ENCODE assay signal across 7 cellular contexts in genomic region chr16:67538666-67539101, GRCh38. TPM values are rescaled to one million over a fixed set of nuclear protein-coding genes. Genes with fewer than 3 reads are reported as not detected.
DNase-seq lines count a peak whose midpoint lies in the region; ATAC-seq, FAIRE-seq and TF ChIP-seq lines count a peak whose summit lies in the region.
"Had no signal": no experiment of that assay in that cellular context is flagged by ENCODE, and none has a peak within 500 bp of the region (broad histone marks: within the 10 kb centered on the region; RNA-seq: fewer than 3 reads in every experiment).

No MANE protein-coding gene starts in this region.

- H3K9me3 ChIP-seq in neural progenitor cell (ENCODE audit: low read depth), result no peaks in the 10 kb centered on the region

- H3K36me3 Mint-ChIP-seq in GM23338 (ENCODE audit: low read depth) (peaks cover 12% of the 10 kb centered on the region), neural progenitor cell (peaks cover 18% of the 10 kb centered on the region)

- peak overlapping the region; percentile 90 for H3K4me2 ChIP-seq in GM23338
- peak overlapping the region; percentile 97 for H3K4me2 ChIP-seq in neural progenitor cell

- no peak overlapping the region for H3K27ac ChIP-seq in GM23338 (ENCODE audit: low read depth)
- H3K27ac ChIP-seq in neural progenitor cell, result no peak overlapping the region

- H3K27ac Mint-ChIP-seq in GM23338 (no peak overlapping the region), neural progenitor cell (no peak overlapping the region)

- ATAC-seq in GM23338 (peak; percentile 19), GM21360 (IDR thresholded peaks at IDR 0.05; ENCODE audit: unreplicated experiment) (no peak)
- ATAC-seq: HCT116 had no signal

- FAIRE-seq in bronchial epithelial cell (lab: Jason Lieb, UNC), result no peak

- H3K9ac ChIP-seq in neural progenitor cell, result no peak overlapping the region

- no peaks in the 10 kb centered on the region for H3K79me2 ChIP-seq in GM23338 (replicated peaks; ENCODE audit: insufficient read depth)
- H3K79me2 ChIP-seq in neural progenitor cell (ENCODE audit: low read depth), result no peaks in the 10 kb centered on the region

- TF ChIP-seq CTCF in GM23338 (conservative IDR thresholded peaks at IDR 0.05; ENCODE audit: low read depth in 2 of 2), result no peak
- no peak for TF ChIP-seq CTCF in bronchial epithelial cell (IDR thresholded peaks at IDR 0.05; ENCODE audit: insufficient read depth, low read length, severe bottlenecking)
- TF ChIP-seq CTCF in neural progenitor cell (IDR thresholded peaks at IDR 0.05), result no peak

- no peak overlapping the region for H2AFZ ChIP-seq in GM23338
- H2AFZ ChIP-seq in neural progenitor cell (replicated peaks), result no peak overlapping the region

- no peaks in the 10 kb centered on the region; the same call in 2 of the 3 replicates for H3K9me3 Mint-ChIP-seq in GM23338
- H3K9me3 Mint-ChIP-seq in neural progenitor cell, result no peaks in the 10 kb centered on the region

- H3K27me3 ChIP-seq in GM23338 (ENCODE audit: insufficient read depth) (peaks cover 80% of the 10 kb centered on the region), bronchial epithelial cell (ENCODE audit: control insufficient read depth, insufficient read depth, low read length) (no peaks in the 10 kb centered on the region), neural progenitor cell (peaks cover 68% of the 10 kb centered on the region)

- no peaks in the 10 kb centered on the region for H3K9me2 ChIP-seq in GM23338 (ENCODE audit: insufficient read depth)

- no peaks in the 10 kb centered on the region; the same call in 1 of the 2 replicates for H3K4me1 ChIP-seq in GM23338 (ENCODE audit: insufficient read depth)
- H3K4me1 ChIP-seq in neural progenitor cell, result peaks cover 7% of the 10 kb centered on the region

- H3F3A ChIP-seq in GM23338 (replicated peaks; ENCODE audit: low read depth) (0 out of 2 replicates have a peak, but pooled peaks cover 3% of the 10 kb centered on the region), neural progenitor cell (ENCODE audit: low read depth) (peaks cover 33% of the 10 kb centered on the region)

- H3K4me3 ChIP-seq in GM23338 (peak overlapping the region; percentile 77), bronchial epithelial cell (ENCODE audit: low read depth, low read length) (peak overlapping the region; percentile 65), neural progenitor cell (peak overlapping the region; percentile 73)

- H3K27me3 Mint-ChIP-seq in GM23338 (ENCODE audit: insufficient read depth, low read depth, poor library complexity) (peaks cover 77% of the 10 kb centered on the region), neural progenitor cell (ENCODE audit: insufficient read depth, low read depth) (peaks cover 31% of the 10 kb centered on the region)

- H3K4me1 Mint-ChIP-seq in GM23338 (peaks cover 21% of the 10 kb centered on the region), neural progenitor cell (peaks cover 15% of the 10 kb centered on the region)

- H4K20me1 ChIP-seq in GM23338 (replicated peaks; ENCODE audit: insufficient read depth) (peaks cover under 1% of the 10 kb centered on the region; the same call in 1 of the 2 replicates), neural progenitor cell (ENCODE audit: low read depth) (peaks cover 80% of the 10 kb centered on the region)

- H3K4me3 Mint-ChIP-seq in GM23338 (peak overlapping the region; percentile 59), neural progenitor cell (peak overlapping the region; percentile 78)

- H3K36me3 ChIP-seq in GM23338 (ENCODE audit: insufficient read depth) (no peaks in the 10 kb centered on the region), bronchial epithelial cell (ENCODE audit: control insufficient read depth, insufficient read depth, low read length) (peaks cover 19% of the 10 kb centered on the region), neural progenitor cell (no peaks in the 10 kb centered on the region)

- DNase-seq in GM23338 (ENCODE audit: low spot score), result peak; percentile 42
- no peak for DNase-seq in bronchial epithelial cell (ENCODE audit: low read depth)
- peak; percentile 20 for DNase-seq in neural progenitor cell (ENCODE audit: low spot score)
- DNase-seq in AG08395 (ENCODE audit: low spot score), result no peak
- DNase-seq in NCI-H146 (lab: John Stamatoyannopoulos, UW), result no peak

TF ChIP-seq in GM23338, 12 proteins besides CTCF, POLR2A, EP300 and RAD21:
- TF ChIP-seq POLR2AphosphoS5 (IDR thresholded peaks at IDR 0.05; ENCODE audit: low read depth), result no peak
- no peak for TF ChIP-seq ZNF114 (CRISPR knock-in tag; IDR thresholded peaks at IDR 0.05)
- TF ChIP-seq STAT1 (IDR thresholded peaks at IDR 0.05; ENCODE audit: unreplicated experiment), result no peak
- TF ChIP-seq REST (IDR thresholded peaks at IDR 0.05; ENCODE audit: unreplicated experiment), result no peak
- TF ChIP-seq JUNB (IDR thresholded peaks at IDR 0.05; ENCODE audit: unreplicated experiment), result no peak
- TF ChIP-seq EZH2 (IDR thresholded peaks at IDR 0.05; ENCODE audit: low read depth, unreplicated experiment), result no peak
- TF ChIP-seq CREB1 (CRISPR knock-in tag; IDR thresholded peaks at IDR 0.05; ENCODE audit: low read depth), result no peak
- no peak for TF ChIP-seq ETS1 (IDR thresholded peaks at IDR 0.05)

RNA-seq across cellular contexts. Expression of gene RIPOR1, which starts 10.1 kb away (rescaled TPM):
- 7.4 and 22.4 TPM in 2 replicates for total RNA-seq in GM23338 (2014; rRNA removed; shearing (Covaris generic))
- polyA plus RNA-seq in GM23338 (2016; fragmentation: Nextera tagmentation; extraction: Ambion mirVana), result 6.8 and 7.6 TPM in 2 replicates
- 12.8 and 13.7 TPM in 2 replicates for total RNA-seq in bronchial epithelial cell
- total RNA-seq in neural progenitor cell (ENCODE audit: low replicate concordance), result 8.7 and 13.5 TPM in 2 replicates

RNA-seq across cellular contexts. Expression of gene CTCF, which starts 23.6 kb away (rescaled TPM):
- total RNA-seq in GM23338 (2014; rRNA removed; shearing (Covaris generic)), result 64.5 and 81.0 TPM in 2 replicates
- polyA plus RNA-seq in GM23338 (2016; fragmentation: Nextera tagmentation; extraction: Ambion mirVana), result 67.7 and 72.3 TPM in 2 replicates
- total RNA-seq in bronchial epithelial cell (21.1 and 26.5 TPM in 2 replicates), neural progenitor cell (ENCODE audit: low replicate concordance) (75.7 and 76.3 TPM in 2 replicates)

RNA-seq across cellular contexts. Expression of gene AGRP, which starts 55.3 kb away (rescaled TPM):
- total RNA-seq in GM23338 (2014; rRNA removed; shearing (Covaris generic)), result not detected in 2 replicates
- polyA plus RNA-seq in GM23338 (2016; fragmentation: Nextera tagmentation; extraction: Ambion mirVana), result not detected in 2 replicates
- total RNA-seq in bronchial epithelial cell (not detected in 2 replicates), neural progenitor cell (ENCODE audit: low replicate concordance) (not detected in 2 replicates)

RNA-seq across cellular contexts. Expression of gene ATP6V0D1, which starts 57.7 kb away (rescaled TPM):
- 68.7 and 69.4 TPM in 2 replicates for total RNA-seq in GM23338 (2014; rRNA removed; shearing (Covaris generic))
- 19.5 and 20.6 TPM in 2 replicates for polyA plus RNA-seq in GM23338 (2016; fragmentation: Nextera tagmentation; extraction: Ambion mirVana)
- 78.2 and 79.4 TPM in 2 replicates for total RNA-seq in bronchial epithelial cell
- 29.7 and 42.0 TPM in 2 replicates for total RNA-seq in neural progenitor cell (ENCODE audit: low replicate concordance)

Comparison
In these comparisons a context has a peak if more than half of its experiments do, and no peak if none do; other contexts are left out.
1. DNase-seq: peak in GM23338 (single experiment) and neural progenitor cell (single experiment); none in bronchial epithelial cell (single experiment), AG08395 (single experiment) and NCI-H146 (single experiment).
2. Peak in every context shown above with its lines, with median percentiles within 50 percentile points of each other: H3K4me3 ChIP-seq.